In genomic region chr10:43482319-43483078, GRCh38 we compare ENCODE assay signal across 27 cellular contexts.
"Had no signal": no experiment of that assay in that cellular context is flagged by ENCODE, and none has a peak within 500 bp of the region (broad histone marks: within the 10 kb centered on the region; RNA-seq: fewer than 3 reads in every experiment).

No MANE protein-coding gene starts in this region.

- H3K27ac Mint-ChIP-seq: effector memory CD8-positive, alpha-beta T cell; immature natural killer cell; natural killer cell treated with Interleukin-12 subunit alpha and Interleukin-12 subunit beta and Interleukin-15 and Interleukin-18, amount 100 ng/mL, for 72 hours; stimulated activated naive CD8-positive, alpha-beta T cell treated with anti-CD3 and anti-CD28 coated beads, Interleukin-15, amount 100 ng/mL, for 72 hours had no signal

- H3K27ac ChIP-seq: left ventricle myocardium inferior, lower lobe of right lung, neutrophil, pancreas, suprapubic skin, transverse colon, upper lobe of right lung, uterus had no signal

- H3K27me3 ChIP-seq: neutrophil, pancreas, suprapubic skin, transverse colon, upper lobe of right lung, uterus had no signal

- H3K4me1 Mint-ChIP-seq: immature natural killer cell; neural crest cell; stimulated activated naive CD8-positive, alpha-beta T cell treated with anti-CD3 and anti-CD28 coated beads, Interleukin-15, amount 100 ng/mL, for 72 hours had no signal

- FAIRE-seq: endometrium, frontal cortex, pancreas had no signal

- H3K27me3 Mint-ChIP-seq: effector memory CD8-positive, alpha-beta T cell; natural killer cell treated with Interleukin-12 subunit alpha and Interleukin-12 subunit beta and Interleukin-15 and Interleukin-18, amount 100 ng/mL, for 72 hours; stimulated activated naive CD8-positive, alpha-beta T cell treated with anti-CD3 and anti-CD28 coated beads, Interleukin-15, amount 100 ng/mL, for 72 hours had no signal

- H3K36me3 ChIP-seq: lower lobe of right lung, neutrophil, upper lobe of right lung, uterus had no signal

- H3K4me1 ChIP-seq: left ventricle myocardium inferior, lower lobe of right lung, pancreas, suprapubic skin, transverse colon, upper lobe of right lung, uterus had no signal

- ATAC-seq: effector memory CD8-positive, alpha-beta T cell; left colon; lower lobe of right lung; natural killer cell treated with Interleukin-12 subunit alpha and Interleukin-12 subunit beta and Interleukin-15 and Interleukin-18, amount 100 ng/mL, for 72 hours; pancreas; sciatic nerve; stimulated activated naive CD8-positive, alpha-beta T cell treated with anti-CD3 and anti-CD28 coated beads, Interleukin-15, amount 100 ng/mL, for 72 hours; upper lobe of right lung had no signal

- H3K9me3 ChIP-seq: pancreas had no signal

- DNase-seq: cortex of kidney; effector memory CD8-positive, alpha-beta T cell; hypothalamus; immature natural killer cell; islet precursor cell; kidney glomerular epithelial cell; left colon; left ventricle myocardium inferior; lower lobe of right lung; pancreas; stimulated activated CD4-positive, alpha-beta T cell treated with anti-CD3 and anti-CD28 coated beads, Interleukin-12 subunit alpha, Interleukin-12 subunit beta, amount 100 ng/mL, for 4 hours; stimulated activated CD4-positive, alpha-beta T cell treated with anti-CD3 and anti-CD28 coated beads, Interleukin-1b, Interleukin-23, amount 100 ng/mL, for 48 hours; stimulated activated CD4-positive, alpha-beta T cell treated with anti-CD3 and anti-CD28 coated beads, Interleukin-4, amount 100 ng/mL, for 1 hour; stimulated activated CD8-positive, alpha-beta memory T cell treated with anti-CD3 and anti-CD28 coated beads, Interleukin-4, amount 100 ng/mL, for 48 hours; stimulated activated naive CD4-positive, alpha-beta T cell; stimulated activated naive CD8-positive, alpha-beta T cell treated with anti-CD3 and anti-CD28 coated beads, Interleukin-15, amount 100 ng/mL, for 72 hours; transverse colon; upper lobe of right lung; uterus had no signal

- H3K4me3 ChIP-seq: left ventricle myocardium inferior, lower lobe of right lung, pancreas, smooth muscle cell, suprapubic skin, transverse colon, upper lobe of right lung, uterus had no signal

- H3K4me3 Mint-ChIP-seq: effector memory CD8-positive, alpha-beta T cell; immature natural killer cell; natural killer cell treated with Interleukin-12 subunit alpha and Interleukin-12 subunit beta and Interleukin-15 and Interleukin-18, amount 100 ng/mL, for 72 hours; neural crest cell; stimulated activated naive CD8-positive, alpha-beta T cell treated with anti-CD3 and anti-CD28 coated beads, Interleukin-15, amount 100 ng/mL, for 72 hours had no signal

- H3K4me2 ChIP-seq: smooth muscle cell had no signal
